1 cellular context compared by ENCODE assay signal in genomic region chr9:94553029-94553938, GRCh38.
TF ChIP-seq lines count a peak whose summit lies in the region.

No MANE protein-coding gene starts in this region.

TF ChIP-seq in K562, 482 proteins besides CTCF, POLR2A, EP300 and RAD21 (continued from another document):
- no peak for TF ChIP-seq POU5F1 (IDR thresholded peaks at IDR 0.05; ENCODE audit: borderline replicate concordance, low read depth, low read length, partially characterized antibody)
TF ChIP-seq in K562: peak in this region for 1.
